ENCODE assay signal across 34 cellular contexts in genomic region chr3:65761431-65761830, GRCh38.
DNase-seq lines count a peak whose midpoint lies in the region; ATAC-seq and TF ChIP-seq lines count a peak whose summit lies in the region.
"Had no signal": no experiment of that assay in that cellular context is flagged by ENCODE, and none has a peak within 500 bp of the region (broad histone marks: within the 10 kb centered on the region; RNA-seq: fewer than 3 reads in every experiment).

No MANE protein-coding gene starts in this region.

- H3K27me3 ChIP-seq in CD8-positive, alpha-beta T cell (ENCODE audit: insufficient read depth, low read length), result no peaks in the 10 kb centered on the region
- H3K27me3 ChIP-seq: esophagus muscularis mucosa, SJSA1, transverse colon had no signal

- intact Hi-C loops in CD8-positive, alpha-beta T cell (cut with DNase I, micrococcal nuclease), result no loop called here

- H3K9me3 Mint-ChIP-seq in CD8-positive, alpha-beta T cell, result no peaks in the 10 kb centered on the region
- H3K9me3 Mint-ChIP-seq: activated CD4-positive, alpha-beta memory T cell treated with anti-CD3 and anti-CD28 coated beads, Interleukin-2, amount 10 ng/mL, durations not matched to agents 7 days and 5 days; effector memory CD8-positive, alpha-beta T cell; HFFc6; T-cell had no signal

- CTCF ChIA-PET in CD8-positive, alpha-beta T cell (lab: Charles Lee), result no interaction called here

- H3K4me1 ChIP-seq in CD8-positive, alpha-beta T cell (ENCODE audit: insufficient read depth, low read length), result no peaks in the 10 kb centered on the region
- H3K4me1 ChIP-seq: esophagus muscularis mucosa, SJSA1 had no signal

- ATAC-seq in HG03521 (IDR thresholded peaks at IDR 0.05; ENCODE audit: unreplicated experiment), result no peak
- ATAC-seq in CD8-positive, alpha-beta T cell, result no peak
- ATAC-seq: activated T-helper 17 cell treated with anti-CD3 and anti-CD28 coated beads, Interleukin-2, amount 50 U/mL, for 72 hours; effector memory CD8-positive, alpha-beta T cell; GM12878; left lobe of liver; stimulated activated naive CD8-positive, alpha-beta T cell treated with anti-CD3 and anti-CD28 coated beads, Interleukin-15, amount 100 ng/mL, for 72 hours; T-cell had no signal

- H3K36me3 Mint-ChIP-seq in CD8-positive, alpha-beta T cell, result no peaks in the 10 kb centered on the region
- H3K36me3 Mint-ChIP-seq: CD4-positive, alpha-beta memory T cell; T-cell had no signal

- H3K27ac Mint-ChIP-seq in CD8-positive, alpha-beta T cell, result no peak overlapping the region
- H3K27ac Mint-ChIP-seq: activated CD4-positive, alpha-beta memory T cell treated with anti-CD3 and anti-CD28 coated beads, Interleukin-2, amount 10 ng/mL, durations not matched to agents 7 days and 5 days; activated T-helper 17 cell treated with anti-CD3 and anti-CD28 coated beads, Interleukin-2, amount 50 U/mL, for 72 hours; CD4-positive, alpha-beta memory T cell; effector memory CD8-positive, alpha-beta T cell; HFFc6; stimulated activated naive CD8-positive, alpha-beta T cell treated with anti-CD3 and anti-CD28 coated beads, Interleukin-15, amount 100 ng/mL, for 72 hours; T-cell had no signal

- H3K9me3 ChIP-seq in CD8-positive, alpha-beta T cell (ENCODE audit: low read length), result no peaks in the 10 kb centered on the region
- H3K9me3 ChIP-seq: esophagus muscularis mucosa, SJSA1, transverse colon had no signal

- peak; percentile 15 for DNase-seq in NCI-H748 (lab: John Stamatoyannopoulos, UW; ENCODE audit: unreplicated experiment)
- no peak for DNase-seq in NCI-H748 treated with DMSO at 0.1 percent for 48 hours (lab: John Stamatoyannopoulos, UW)
- DNase-seq in medulla oblongata (ENCODE audit: extremely low spot score), result peak; percentile 72
- DNase-seq in DMS53 (lab: John Stamatoyannopoulos, UW), result no peak
- no peak for DNase-seq in CD8-positive, alpha-beta T cell
- DNase-seq: activated CD4-positive, alpha-beta memory T cell treated with anti-CD3 and anti-CD28 coated beads, Interleukin-2, amount 10 ng/mL, durations not matched to agents 7 days and 5 days; activated CD4-positive, CD25-positive, alpha-beta regulatory T cell treated with anti-CD3 and anti-CD28 coated beads, Interleukin-2, amount 50 U/mL, for 72 hours; activated CD8-positive, alpha-beta memory T cell treated with anti-CD3 and anti-CD28 coated beads, Interleukin-2, amount 50 U/mL, for 48 hours; activated naive CD4-positive, alpha-beta T cell treated with anti-CD3 and anti-CD28 coated beads, Interleukin-2, amount 50 U/mL, for 16 hours; AML-193; amniotic stem cell; CD4-positive, alpha-beta memory T cell; effector memory CD8-positive, alpha-beta T cell; EL; foreskin melanocyte; HFFc6; mesenchymal stem cell; NCI-H1092 treated with DMSO at 0.1 percent for 48 hours; NCI-H2029; NCI-H524 treated with DMSO at 0.1 percent for 48 hours; stimulated activated CD8-positive, alpha-beta memory T cell treated with anti-CD3 and anti-CD28 coated beads, Interleukin-4, amount 100 ng/mL, for 48 hours; stimulated activated naive CD8-positive, alpha-beta T cell treated with anti-CD3 and anti-CD28 coated beads, Interleukin-15, amount 100 ng/mL, for 72 hours; T-cell; transverse colon had no signal

- no peak overlapping the region for H3K4me3 ChIP-seq in CD8-positive, alpha-beta T cell (ENCODE audit: low read depth, low read length)
- H3K4me3 ChIP-seq: coronary artery, esophagus muscularis mucosa, GM12878, SJSA1, skin epidermis, transverse colon had no signal

- H3K27ac ChIP-seq in cingulate gyrus (ENCODE audit: low read depth, low read length) (peak overlapping the region; percentile 76), temporal lobe (ENCODE audit: low read depth, low read length) (peak overlapping the region; percentile 47)
- no peak overlapping the region for H3K27ac ChIP-seq in CD8-positive, alpha-beta T cell (ENCODE audit: low read depth, low read length)
- H3K27ac ChIP-seq: coronary artery, esophagus muscularis mucosa, SJSA1, skin epidermis, transverse colon had no signal

- POLR2A ChIA-PET in CD8-positive, alpha-beta T cell (lab: Charles Lee), result no interaction called here

- no peak overlapping the region for H3K4me3 Mint-ChIP-seq in CD8-positive, alpha-beta T cell
- H3K4me3 Mint-ChIP-seq: activated CD4-positive, alpha-beta memory T cell treated with anti-CD3 and anti-CD28 coated beads, Interleukin-2, amount 10 ng/mL, durations not matched to agents 7 days and 5 days; activated T-helper 17 cell treated with anti-CD3 and anti-CD28 coated beads, Interleukin-2, amount 50 U/mL, for 72 hours; CD4-positive, alpha-beta memory T cell; effector memory CD8-positive, alpha-beta T cell; HFFc6; stimulated activated naive CD8-positive, alpha-beta T cell treated with anti-CD3 and anti-CD28 coated beads, Interleukin-15, amount 100 ng/mL, for 72 hours; T-cell had no signal

- H3K27me3 Mint-ChIP-seq in CD8-positive, alpha-beta T cell (ENCODE audit: low read depth), result no peaks in the 10 kb centered on the region
- H3K27me3 Mint-ChIP-seq: activated CD4-positive, alpha-beta memory T cell treated with anti-CD3 and anti-CD28 coated beads, Interleukin-2, amount 10 ng/mL, durations not matched to agents 7 days and 5 days; activated T-helper 17 cell treated with anti-CD3 and anti-CD28 coated beads, Interleukin-2, amount 50 U/mL, for 72 hours; CD4-positive, alpha-beta memory T cell; effector memory CD8-positive, alpha-beta T cell; stimulated activated naive CD8-positive, alpha-beta T cell treated with anti-CD3 and anti-CD28 coated beads, Interleukin-15, amount 100 ng/mL, for 72 hours had no signal

- no peaks in the 10 kb centered on the region for H3K4me1 Mint-ChIP-seq in CD8-positive, alpha-beta T cell (ENCODE audit: low read depth)
- H3K4me1 Mint-ChIP-seq: activated CD4-positive, alpha-beta memory T cell treated with anti-CD3 and anti-CD28 coated beads, Interleukin-2, amount 10 ng/mL, durations not matched to agents 7 days and 5 days; activated T-helper 17 cell treated with anti-CD3 and anti-CD28 coated beads, Interleukin-2, amount 50 U/mL, for 72 hours; CD4-positive, alpha-beta memory T cell; stimulated activated naive CD8-positive, alpha-beta T cell treated with anti-CD3 and anti-CD28 coated beads, Interleukin-15, amount 100 ng/mL, for 72 hours; T-cell had no signal

- no peaks in the 10 kb centered on the region for H3K36me3 ChIP-seq in CD8-positive, alpha-beta T cell (ENCODE audit: insufficient read depth, low read length)
- H3K36me3 ChIP-seq: esophagus muscularis mucosa, SJSA1, transverse colon had no signal

- TF ChIP-seq CTCF in CD8-positive, alpha-beta T cell (IDR thresholded peaks at IDR 0.05), result no peak

Comparison
In these comparisons a context has a peak if more than half of its experiments do, and no peak if none do; other contexts are left out.
1. DNase-seq: peak in NCI-H748 (single experiment) and medulla oblongata (single experiment); none in NCI-H748 treated with DMSO at 0.1 percent for 48 hours (single experiment), DMS53 (single experiment) and CD8-positive, alpha-beta T cell (0 of 7).